1 cellular context compared by ENCODE assay signal in the genomic region with DNA sequence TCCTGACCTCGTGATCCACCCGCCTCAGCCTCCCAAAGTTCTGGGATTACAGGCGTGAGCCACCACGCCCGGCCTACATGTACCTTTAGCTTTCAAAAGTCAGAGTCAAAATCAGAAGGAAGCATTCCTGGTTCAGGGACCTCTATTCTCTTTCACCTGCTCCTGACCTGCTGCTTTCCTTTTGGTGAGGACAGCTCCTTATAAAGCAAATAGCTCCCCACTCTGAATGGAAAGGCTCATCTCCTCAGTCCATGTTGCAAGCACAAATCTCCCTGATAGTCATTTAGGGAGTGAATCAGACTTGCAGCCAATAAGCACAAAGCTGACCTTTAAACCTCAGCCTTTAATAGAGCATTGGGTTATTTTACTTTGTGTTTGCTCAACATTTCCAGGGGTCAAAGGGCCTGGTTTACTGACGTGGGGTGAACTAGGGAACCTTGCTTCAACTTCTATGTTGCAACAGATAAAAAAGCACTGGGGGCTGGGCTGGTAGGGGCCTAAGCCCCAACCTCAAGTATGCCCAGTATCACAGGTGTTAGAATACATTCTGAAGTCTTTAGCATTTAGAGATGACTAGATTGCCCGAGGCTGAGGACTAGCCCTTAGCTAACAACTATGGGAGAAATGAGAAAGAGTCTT.
TF ChIP-seq lines count a peak whose summit lies in the region.

No MANE protein-coding gene starts in this region.

TF ChIP-seq in HepG2, 621 proteins besides CTCF, POLR2A, EP300 and RAD21 (continued from another document and continues in another):
- TF ChIP-seq, protein P1, sequence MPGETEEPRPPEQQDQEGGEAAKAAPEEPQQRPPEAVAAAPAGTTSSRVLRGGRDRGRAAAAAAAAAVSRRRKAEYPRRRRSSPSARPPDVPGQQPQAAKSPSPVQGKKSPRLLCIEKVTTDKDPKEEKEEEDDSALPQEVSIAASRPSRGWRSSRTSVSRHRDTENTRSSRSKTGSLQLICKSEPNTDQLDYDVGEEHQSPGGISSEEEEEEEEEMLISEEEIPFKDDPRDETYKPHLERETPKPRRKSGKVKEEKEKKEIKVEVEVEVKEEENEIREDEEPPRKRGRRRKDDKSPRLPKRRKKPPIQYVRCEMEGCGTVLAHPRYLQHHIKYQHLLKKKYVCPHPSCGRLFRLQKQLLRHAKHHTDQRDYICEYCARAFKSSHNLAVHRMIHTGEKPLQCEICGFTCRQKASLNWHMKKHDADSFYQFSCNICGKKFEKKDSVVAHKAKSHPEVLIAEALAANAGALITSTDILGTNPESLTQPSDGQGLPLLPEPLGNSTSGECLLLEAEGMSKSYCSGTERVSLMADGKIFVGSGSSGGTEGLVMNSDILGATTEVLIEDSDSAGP (CRISPR knock-in tag; IDR thresholded peaks at IDR 0.05; ENCODE audit: borderline replicate concordance), result peak; percentile 63; the same call in 1 of the 2 replicates
- 0 out of 2 replicates have a peak, but pooled peaks have one; percentile 23 for TF ChIP-seq TSC22D2 (CRISPR knock-in tag; IDR thresholded peaks at IDR 0.05; ENCODE audit: borderline replicate concordance)
- TF ChIP-seq SETDB1 (CRISPR knock-in tag; IDR thresholded peaks at IDR 0.05; ENCODE audit: borderline replicate concordance), result no peak
- TF ChIP-seq KLF12 (CRISPR knock-in tag; IDR thresholded peaks at IDR 0.05; ENCODE audit: borderline replicate concordance), result no peak
- peak; percentile 65; the same call in 1 of the 2 replicates for TF ChIP-seq POLR2AphosphoS2 (IDR thresholded peaks at IDR 0.05; ENCODE audit: low read depth, low read length)
- peak; percentile 18; the same call in 1 of the 2 replicates for TF ChIP-seq ZNF816 (CRISPR knock-in tag; IDR thresholded peaks at IDR 0.05; ENCODE audit: borderline replicate concordance)
- TF ChIP-seq KAT7 (CRISPR knock-in tag; IDR thresholded peaks at IDR 0.05; ENCODE audit: borderline replicate concordance), result no peak
- no peak for TF ChIP-seq ZNF782 (CRISPR knock-in tag; IDR thresholded peaks at IDR 0.05; ENCODE audit: borderline replicate concordance)
- TF ChIP-seq, protein P2, sequence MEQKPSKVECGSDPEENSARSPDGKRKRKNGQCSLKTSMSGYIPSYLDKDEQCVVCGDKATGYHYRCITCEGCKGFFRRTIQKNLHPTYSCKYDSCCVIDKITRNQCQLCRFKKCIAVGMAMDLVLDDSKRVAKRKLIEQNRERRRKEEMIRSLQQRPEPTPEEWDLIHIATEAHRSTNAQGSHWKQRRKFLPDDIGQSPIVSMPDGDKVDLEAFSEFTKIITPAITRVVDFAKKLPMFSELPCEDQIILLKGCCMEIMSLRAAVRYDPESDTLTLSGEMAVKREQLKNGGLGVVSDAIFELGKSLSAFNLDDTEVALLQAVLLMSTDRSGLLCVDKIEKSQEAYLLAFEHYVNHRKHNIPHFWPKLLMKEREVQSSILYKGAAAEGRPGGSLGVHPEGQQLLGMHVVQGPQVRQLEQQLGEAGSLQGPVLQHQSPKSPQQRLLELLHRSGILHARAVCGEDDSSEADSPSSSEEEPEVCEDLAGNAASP (CRISPR knock-in tag; IDR thresholded peaks at IDR 0.05; ENCODE audit: borderline replicate concordance), result peak; percentile 96; the same call in 1 of the 2 replicates
- TF ChIP-seq, protein P3, sequence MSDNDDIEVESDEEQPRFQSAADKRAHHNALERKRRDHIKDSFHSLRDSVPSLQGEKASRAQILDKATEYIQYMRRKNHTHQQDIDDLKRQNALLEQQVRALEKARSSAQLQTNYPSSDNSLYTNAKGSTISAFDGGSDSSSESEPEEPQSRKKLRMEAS (IDR thresholded peaks at IDR 0.05), result peak; percentile 65
- no peak for TF ChIP-seq ZNF589 (CRISPR knock-in tag; conservative IDR thresholded peaks at IDR 0.05)
- TF ChIP-seq, protein P4, sequence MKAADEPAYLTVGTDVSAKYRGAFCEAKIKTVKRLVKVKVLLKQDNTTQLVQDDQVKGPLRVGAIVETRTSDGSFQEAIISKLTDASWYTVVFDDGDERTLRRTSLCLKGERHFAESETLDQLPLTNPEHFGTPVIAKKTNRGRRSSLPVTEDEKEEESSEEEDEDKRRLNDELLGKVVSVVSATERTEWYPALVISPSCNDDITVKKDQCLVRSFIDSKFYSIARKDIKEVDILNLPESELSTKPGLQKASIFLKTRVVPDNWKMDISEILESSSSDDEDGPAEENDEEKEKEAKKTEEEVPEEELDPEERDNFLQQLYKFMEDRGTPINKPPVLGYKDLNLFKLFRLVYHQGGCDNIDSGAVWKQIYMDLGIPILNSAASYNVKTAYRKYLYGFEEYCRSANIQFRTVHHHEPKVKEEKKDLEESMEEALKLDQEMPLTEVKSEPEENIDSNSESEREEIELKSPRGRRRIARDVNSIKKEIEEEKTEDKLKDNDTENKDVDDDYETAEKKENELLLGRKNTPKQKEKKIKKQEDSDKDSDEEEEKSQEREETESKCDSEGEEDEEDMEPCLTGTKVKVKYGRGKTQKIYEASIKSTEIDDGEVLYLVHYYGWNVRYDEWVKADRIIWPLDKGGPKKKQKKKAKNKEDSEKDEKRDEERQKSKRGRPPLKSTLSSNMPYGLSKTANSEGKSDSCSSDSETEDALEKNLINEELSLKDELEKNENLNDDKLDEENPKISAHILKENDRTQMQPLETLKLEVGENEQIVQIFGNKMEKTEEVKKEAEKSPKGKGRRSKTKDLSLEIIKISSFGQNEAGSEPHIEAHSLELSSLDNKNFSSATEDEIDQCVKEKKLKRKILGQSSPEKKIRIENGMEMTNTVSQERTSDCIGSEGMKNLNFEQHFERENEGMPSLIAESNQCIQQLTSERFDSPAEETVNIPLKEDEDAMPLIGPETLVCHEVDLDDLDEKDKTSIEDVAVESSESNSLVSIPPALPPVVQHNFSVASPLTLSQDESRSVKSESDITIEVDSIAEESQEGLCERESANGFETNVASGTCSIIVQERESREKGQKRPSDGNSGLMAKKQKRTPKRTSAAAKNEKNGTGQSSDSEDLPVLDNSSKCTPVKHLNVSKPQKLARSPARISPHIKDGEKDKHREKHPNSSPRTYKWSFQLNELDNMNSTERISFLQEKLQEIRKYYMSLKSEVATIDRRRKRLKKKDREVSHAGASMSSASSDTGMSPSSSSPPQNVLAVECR (CRISPR knock-in tag; IDR thresholded peaks at IDR 0.05; ENCODE audit: borderline replicate concordance), result peak; percentile 59; the same call in 1 of the 2 replicates
- no peak for TF ChIP-seq ZNF274 (CRISPR knock-in tag; IDR thresholded peaks at IDR 0.05)
- no peak for TF ChIP-seq ZNF333 (CRISPR knock-in tag; IDR thresholded peaks at IDR 0.05; ENCODE audit: borderline replicate concordance)
- no peak for TF ChIP-seq NCOA5 (CRISPR knock-in tag; IDR thresholded peaks at IDR 0.05)
- TF ChIP-seq, protein P5, sequence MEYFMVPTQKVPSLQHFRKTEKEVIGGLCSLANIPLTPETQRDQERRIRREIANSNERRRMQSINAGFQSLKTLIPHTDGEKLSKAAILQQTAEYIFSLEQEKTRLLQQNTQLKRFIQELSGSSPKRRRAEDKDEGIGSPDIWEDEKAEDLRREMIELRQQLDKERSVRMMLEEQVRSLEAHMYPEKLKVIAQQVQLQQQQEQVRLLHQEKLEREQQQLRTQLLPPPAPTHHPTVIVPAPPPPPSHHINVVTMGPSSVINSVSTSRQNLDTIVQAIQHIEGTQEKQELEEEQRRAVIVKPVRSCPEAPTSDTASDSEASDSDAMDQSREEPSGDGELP (IDR thresholded peaks at IDR 0.05; ENCODE audit: borderline replicate concordance, low read depth), result peak; percentile 55; the same call in 1 of the 2 replicates
- TF ChIP-seq MTF2 (CRISPR knock-in tag; IDR thresholded peaks at IDR 0.05; ENCODE audit: borderline replicate concordance), result no peak
- TF ChIP-seq, protein P6, sequence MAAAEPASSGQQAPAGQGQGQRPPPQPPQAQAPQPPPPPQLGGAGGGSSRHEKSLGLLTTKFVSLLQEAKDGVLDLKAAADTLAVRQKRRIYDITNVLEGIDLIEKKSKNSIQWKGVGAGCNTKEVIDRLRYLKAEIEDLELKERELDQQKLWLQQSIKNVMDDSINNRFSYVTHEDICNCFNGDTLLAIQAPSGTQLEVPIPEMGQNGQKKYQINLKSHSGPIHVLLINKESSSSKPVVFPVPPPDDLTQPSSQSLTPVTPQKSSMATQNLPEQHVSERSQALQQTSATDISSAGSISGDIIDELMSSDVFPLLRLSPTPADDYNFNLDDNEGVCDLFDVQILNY (CRISPR knock-in tag; conservative IDR thresholded peaks at IDR 0.05), result no peak
- no peak; the same call in 1 of the 2 replicates for TF ChIP-seq ZNF777 (CRISPR knock-in tag; IDR thresholded peaks at IDR 0.05)
- no peak for TF ChIP-seq HOXA7 (CRISPR knock-in tag; IDR thresholded peaks at IDR 0.05)
- TF ChIP-seq, protein P7, sequence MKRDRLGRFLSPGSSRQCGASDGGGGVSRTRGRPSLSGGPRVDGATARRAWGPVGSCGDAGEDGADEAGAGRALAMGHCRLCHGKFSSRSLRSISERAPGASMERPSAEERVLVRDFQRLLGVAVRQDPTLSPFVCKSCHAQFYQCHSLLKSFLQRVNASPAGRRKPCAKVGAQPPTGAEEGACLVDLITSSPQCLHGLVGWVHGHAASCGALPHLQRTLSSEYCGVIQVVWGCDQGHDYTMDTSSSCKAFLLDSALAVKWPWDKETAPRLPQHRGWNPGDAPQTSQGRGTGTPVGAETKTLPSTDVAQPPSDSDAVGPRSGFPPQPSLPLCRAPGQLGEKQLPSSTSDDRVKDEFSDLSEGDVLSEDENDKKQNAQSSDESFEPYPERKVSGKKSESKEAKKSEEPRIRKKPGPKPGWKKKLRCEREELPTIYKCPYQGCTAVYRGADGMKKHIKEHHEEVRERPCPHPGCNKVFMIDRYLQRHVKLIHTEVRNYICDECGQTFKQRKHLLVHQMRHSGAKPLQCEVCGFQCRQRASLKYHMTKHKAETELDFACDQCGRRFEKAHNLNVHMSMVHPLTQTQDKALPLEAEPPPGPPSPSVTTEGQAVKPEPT (CRISPR knock-in tag; IDR thresholded peaks at IDR 0.05; ENCODE audit: low read depth), result no peak
- peak; percentile 95 for TF ChIP-seq TBX2 (CRISPR knock-in tag; IDR thresholded peaks at IDR 0.05; ENCODE audit: borderline replicate concordance)
- TF ChIP-seq PRPF4 (IDR thresholded peaks at IDR 0.05; ENCODE audit: low read depth, low read length, poor library complexity, severe bottlenecking), result peak; percentile 82
- peak; percentile 89 for TF ChIP-seq SAP130 (CRISPR knock-in tag; IDR thresholded peaks at IDR 0.05; ENCODE audit: low read depth)
- no peak; the same call in 1 of the 2 replicates for TF ChIP-seq ZNF652 (CRISPR knock-in tag; IDR thresholded peaks at IDR 0.05; ENCODE audit: borderline replicate concordance, low read depth)
- TF ChIP-seq TOPORS (CRISPR knock-in tag; IDR thresholded peaks at IDR 0.05), result 0 out of 2 replicates have a peak, but pooled peaks have one; percentile 19
- peak; percentile 93 for TF ChIP-seq CREM (IDR thresholded peaks at IDR 0.05)
- no peak for TF ChIP-seq CREM (CRISPR knock-in tag; IDR thresholded peaks at IDR 0.05)
- peak; percentile 98 for TF ChIP-seq CEBPG (CRISPR knock-in tag; IDR thresholded peaks at IDR 0.05)
- peak; percentile 98 for TF ChIP-seq NCOA2 (CRISPR knock-in tag; IDR thresholded peaks at IDR 0.05)
- no peak for TF ChIP-seq PCBP1 (IDR thresholded peaks at IDR 0.05; ENCODE audit: borderline replicate concordance, low read depth, low read length)
- TF ChIP-seq TGIF2 (CRISPR knock-in tag; IDR thresholded peaks at IDR 0.05), result no peak
- TF ChIP-seq RARG (CRISPR knock-in tag; IDR thresholded peaks at IDR 0.05; ENCODE audit: low read depth), result no peak
- TF ChIP-seq GATAD1 (CRISPR knock-in tag; IDR thresholded peaks at IDR 0.05), result peak; percentile 69
- TF ChIP-seq PAX8 (CRISPR knock-in tag; IDR thresholded peaks at IDR 0.05; ENCODE audit: borderline replicate concordance), result no peak
- TF ChIP-seq MBD4 (IDR thresholded peaks at IDR 0.05; ENCODE audit: borderline replicate concordance, low read length), result no peak
- TF ChIP-seq HHEX (CRISPR knock-in tag; IDR thresholded peaks at IDR 0.05), result peak; percentile 89
- TF ChIP-seq, protein P8, sequence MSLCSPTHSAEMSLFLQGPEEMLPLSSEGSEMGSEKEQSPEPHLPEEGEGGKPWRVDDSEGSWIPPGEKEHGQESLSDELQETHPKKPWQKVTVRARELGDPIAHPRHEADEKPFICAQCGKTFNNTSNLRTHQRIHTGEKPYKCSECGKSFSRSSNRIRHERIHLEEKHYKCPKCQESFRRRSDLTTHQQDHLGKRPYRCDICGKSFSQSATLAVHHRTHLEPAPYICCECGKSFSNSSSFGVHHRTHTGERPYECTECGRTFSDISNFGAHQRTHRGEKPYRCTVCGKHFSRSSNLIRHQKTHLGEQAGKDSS (CRISPR knock-in tag; IDR thresholded peaks at IDR 0.05; ENCODE audit: borderline replicate concordance, low read depth), result no peak; the same call in 1 of the 2 replicates
- TF ChIP-seq GABPA (IDR thresholded peaks at IDR 0.05; ENCODE audit: low read depth, low read length), result no peak
- TF ChIP-seq GABPA (CRISPR knock-in tag; IDR thresholded peaks at IDR 0.05; ENCODE audit: low read depth), result peak; percentile 47
- TF ChIP-seq JARID2 (CRISPR knock-in tag; IDR thresholded peaks at IDR 0.05; ENCODE audit: insufficient replicate concordance), result no peak
- no peak for TF ChIP-seq ZNF431 (CRISPR knock-in tag; IDR thresholded peaks at IDR 0.05; ENCODE audit: borderline replicate concordance, low read depth)
- TF ChIP-seq CHD2 (IDR thresholded peaks at IDR 0.05; ENCODE audit: low read depth, low read length), result peak; percentile 64
- TF ChIP-seq ZNF775 (CRISPR knock-in tag; IDR thresholded peaks at IDR 0.05; ENCODE audit: borderline replicate concordance), result no peak
- TF ChIP-seq ZNF788 (CRISPR knock-in tag; IDR thresholded peaks at IDR 0.05; ENCODE audit: borderline replicate concordance), result peak; percentile 53; the same call in 1 of the 2 replicates
- TF ChIP-seq SRSF1 (optimal IDR thresholded peaks at IDR 0.05; ENCODE audit: low read depth, low read length), result no peak
- TF ChIP-seq SP5 (CRISPR knock-in tag; IDR thresholded peaks at IDR 0.05; ENCODE audit: borderline replicate concordance, low read depth), result peak; percentile 74
- peak; percentile 25; the same call in 1 of the 2 replicates for TF ChIP-seq SALL2 (CRISPR knock-in tag; IDR thresholded peaks at IDR 0.05)
- peak; percentile 91 for TF ChIP-seq FOSL2 (CRISPR knock-in tag; IDR thresholded peaks at IDR 0.05)
- TF ChIP-seq HOXD1 (CRISPR knock-in tag; IDR thresholded peaks at IDR 0.05), result no peak; the same call in 1 of the 2 replicates
- TF ChIP-seq ZFY (CRISPR knock-in tag; IDR thresholded peaks at IDR 0.05), result peak; percentile 51; the same call in 1 of the 2 replicates
- TF ChIP-seq KLF11 (CRISPR knock-in tag; IDR thresholded peaks at IDR 0.05), result no peak; the same call in 1 of the 2 replicates
- no peak for TF ChIP-seq CBX2 (IDR thresholded peaks at IDR 0.05; ENCODE audit: low read depth, low read length)
- TF ChIP-seq CBX2 (CRISPR knock-in tag; IDR thresholded peaks at IDR 0.05; ENCODE audit: low read depth), result no peak
- TF ChIP-seq ZC3H13 (CRISPR knock-in tag; IDR thresholded peaks at IDR 0.05), result no peak
- TF ChIP-seq MEF2D (CRISPR knock-in tag; IDR thresholded peaks at IDR 0.05), result peak; percentile 88
- no peak for TF ChIP-seq ZNF235 (CRISPR knock-in tag; IDR thresholded peaks at IDR 0.05; ENCODE audit: borderline replicate concordance)
- peak; percentile 57; the same call in 1 of the 2 replicates for TF ChIP-seq SPEN (CRISPR knock-in tag; IDR thresholded peaks at IDR 0.05; ENCODE audit: low read depth)
- no peak for TF ChIP-seq REL (CRISPR knock-in tag; conservative IDR thresholded peaks at IDR 0.05)
- no peak for TF ChIP-seq PHF20 (CRISPR knock-in tag; IDR thresholded peaks at IDR 0.05)
